11 cellular contexts compared by ENCODE assay signal in genomic region chr17:57758654-57759053, GRCh38. TPM values are rescaled to one million over a fixed set of nuclear protein-coding genes. Genes with fewer than 3 reads are reported as not detected.
"Had no signal": no experiment of that assay in that cellular context is flagged by ENCODE, and none has a peak within 500 bp of the region (broad histone marks: within the 10 kb centered on the region; RNA-seq: fewer than 3 reads in every experiment).

No MANE protein-coding gene starts in this region.

- H3K36me3 ChIP-seq: HAP-1 had no signal

- H2AFZ ChIP-seq: GM23248, GM23338 had no signal

- H3K4me2 ChIP-seq: GM23338 had no signal

- H3K27ac ChIP-seq: GM23248 had no signal

- H3K9ac ChIP-seq: GM23248 had no signal

- DNase-seq: GM23248, GOT3, H7, H9, HCEC 1CT, HFFc6 had no signal

- ATAC-seq: GM23338, HCT116 had no signal

- H3K9me3 ChIP-seq: HAP-1 had no signal

- H3K4me3 ChIP-seq: GM23248, GM23338, HAP-1 had no signal

RNA-seq across cellular contexts. Expression of gene CCDC182, which starts 13.6 kb away (rescaled TPM):
- total RNA-seq: GM23248, GM23338, H1, H4, H7, H9, HFFc6 had no signal
- polyA plus RNA-seq: GM23248, GM23338, H1 had no signal
